ENCODE assay signal across 11 cellular contexts in the genomic region with DNA sequence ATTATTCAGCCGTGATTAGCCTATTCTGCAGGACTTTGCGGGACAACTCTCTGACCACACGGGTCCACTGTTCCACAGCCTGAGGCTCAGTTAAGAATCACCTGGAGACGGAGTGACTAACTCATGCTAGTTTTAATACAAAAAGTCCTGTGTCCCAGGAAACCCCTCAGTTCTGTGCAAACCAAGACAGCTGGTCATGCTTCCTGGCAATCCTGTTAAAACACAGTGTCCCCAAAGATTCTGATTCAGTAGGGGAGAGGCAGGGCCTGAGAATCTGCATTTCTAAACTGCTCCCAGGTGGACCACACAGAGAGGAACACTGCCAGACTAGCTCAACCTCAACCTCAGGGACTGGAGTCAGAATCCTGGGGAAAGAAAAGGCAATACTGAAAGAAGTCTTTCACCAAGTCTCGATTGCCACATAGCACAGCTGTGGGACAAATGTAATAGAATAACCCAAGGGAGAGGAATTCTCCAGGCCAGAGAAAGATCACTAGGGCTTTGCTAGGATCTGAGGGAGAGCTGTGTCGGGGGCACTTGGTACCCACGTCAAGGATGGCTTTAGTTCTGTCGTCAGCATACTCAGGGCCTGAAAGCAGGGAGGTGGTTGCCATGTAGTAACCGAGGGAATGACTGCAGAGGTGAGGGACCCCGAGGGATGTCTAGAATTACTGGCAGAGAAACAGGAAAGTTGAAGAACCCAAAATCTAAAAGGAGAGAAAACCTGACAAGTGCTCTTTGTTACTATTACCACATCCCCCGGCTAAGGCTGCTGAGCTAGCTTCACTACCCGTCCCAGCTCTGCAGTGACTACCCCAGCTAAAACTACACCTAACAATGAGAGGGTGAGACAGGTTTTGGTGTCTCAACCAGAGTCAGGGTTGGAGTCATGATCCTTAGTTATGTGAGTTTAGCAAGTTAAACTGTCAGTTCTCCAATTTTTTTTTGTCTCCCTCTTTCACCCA. TPM values are rescaled to one million over a fixed set of nuclear protein-coding genes. Genes with fewer than 3 reads are reported as not detected.
A peak's percentile ranks its signal among the peaks of the same experiment; 100 is the strongest.
DNase-seq lines count a peak whose midpoint lies in the region; ATAC-seq, FAIRE-seq and TF ChIP-seq lines count a peak whose summit lies in the region.
"Had no signal": no experiment of that assay in that cellular context is flagged by ENCODE, and none has a peak within 500 bp of the region (broad histone marks: within the 10 kb centered on the region; RNA-seq: fewer than 3 reads in every experiment).

No MANE protein-coding gene starts in this region.

- H3K27me3 ChIP-seq in osteoblast (ENCODE audit: insufficient read depth, low read length), result no peaks in the 10 kb centered on the region

- H3K9me3 ChIP-seq in osteoblast (ENCODE audit: low read depth, low read length), result no peaks in the 10 kb centered on the region

- no peaks in the 10 kb centered on the region for H3K79me2 ChIP-seq in osteoblast (ENCODE audit: insufficient read depth, low read length)

- peak overlapping the region; percentile 62 for H3K4me2 ChIP-seq in osteoblast (ENCODE audit: insufficient read depth, low read length)

- no peaks in the 10 kb centered on the region for H3K27me3 Mint-ChIP-seq in activated CD4-positive, alpha-beta T cell treated with anti-CD3 and anti-CD28 coated beads for 36 hours
- H3K27me3 Mint-ChIP-seq: effector memory CD8-positive, alpha-beta T cell had no signal

- CTCF ChIA-PET in activated CD4-positive, alpha-beta T cell treated with anti-CD3 and anti-CD28 coated beads for 36 hours (lab: Charles Lee), result no interaction called here

- peaks cover 6% of the 10 kb centered on the region for H3K4me1 ChIP-seq in osteoblast (ENCODE audit: insufficient read depth, low read length)

- no peaks in the 10 kb centered on the region for H3K36me3 Mint-ChIP-seq in activated CD4-positive, alpha-beta T cell treated with anti-CD3 and anti-CD28 coated beads for 36 hours (ENCODE audit: low read depth)

- DNase-seq in EH (ENCODE audit: low read depth) (peak; percentile 39), RCC 7860 (ENCODE audit: low spot score) (peak; percentile 82), fibroblast of gingiva (ENCODE audit: low read depth) (peak; percentile 82), osteoblast (ENCODE audit: insufficient read length, low spot score, missing footprints) (no peak), NCI-H1436 treated with DMSO at 0.1 percent for 48 hours (lab: John Stamatoyannopoulos, UW) (no peak), D341Med (ENCODE audit: low spot score) (no peak)
- no peak for DNase-seq in activated CD4-positive, alpha-beta T cell treated with anti-CD3 and anti-CD28 coated beads for 36 hours
- DNase-seq: activated CD4-positive, alpha-beta T cell treated with anti-CD3 and anti-CD28 coated beads, Interleukin-2, amount 50 U/mL, for 4 hours; effector memory CD8-positive, alpha-beta T cell; NCI-H1048 had no signal

- no peaks in the 10 kb centered on the region for H4K20me1 ChIP-seq in osteoblast (ENCODE audit: insufficient read depth, low read length)

- POLR2A ChIA-PET in activated CD4-positive, alpha-beta T cell treated with anti-CD3 and anti-CD28 coated beads for 36 hours (lab: Charles Lee), result no interaction called here

- no peak for ATAC-seq in activated CD4-positive, alpha-beta T cell treated with anti-CD3 and anti-CD28 coated beads for 36 hours
- no peak for ATAC-seq in HG02610 (IDR thresholded peaks at IDR 0.05; ENCODE audit: unreplicated experiment)
- ATAC-seq: effector memory CD8-positive, alpha-beta T cell had no signal

- no peak overlapping the region for H3K4me3 Mint-ChIP-seq in activated CD4-positive, alpha-beta T cell treated with anti-CD3 and anti-CD28 coated beads for 36 hours
- H3K4me3 Mint-ChIP-seq: effector memory CD8-positive, alpha-beta T cell had no signal

- intact Hi-C loops in activated CD4-positive, alpha-beta T cell treated with anti-CD3 and anti-CD28 coated beads for 36 hours (cut with DNase I, micrococcal nuclease), result no loop called here

- FAIRE-seq in RCC 7860 (lab: Jason Lieb, UNC), result peak; percentile 71

- H3K27ac ChIP-seq in osteoblast (ENCODE audit: low read depth, low read length), result no peak overlapping the region

- TF ChIP-seq CTCF in osteoblast (IDR thresholded peaks at IDR 0.05; ENCODE audit: extremely low read depth, low read depth, low read length), result peak; percentile 31

- H3K4me1 Mint-ChIP-seq in activated CD4-positive, alpha-beta T cell treated with anti-CD3 and anti-CD28 coated beads for 36 hours, result peaks cover 25% of the 10 kb centered on the region

- no peak overlapping the region for H3K27ac Mint-ChIP-seq in activated CD4-positive, alpha-beta T cell treated with anti-CD3 and anti-CD28 coated beads for 36 hours
- H3K27ac Mint-ChIP-seq: effector memory CD8-positive, alpha-beta T cell had no signal

- H3K9me3 Mint-ChIP-seq in activated CD4-positive, alpha-beta T cell treated with anti-CD3 and anti-CD28 coated beads for 36 hours (ENCODE audit: low read depth), result no peaks in the 10 kb centered on the region
- H3K9me3 Mint-ChIP-seq: effector memory CD8-positive, alpha-beta T cell had no signal

- H2AFZ ChIP-seq in osteoblast (ENCODE audit: low read length), result peak overlapping the region; percentile 23

- H3K36me3 ChIP-seq in osteoblast (ENCODE audit: insufficient read depth, low read length), result no peaks in the 10 kb centered on the region

- H3K4me3 ChIP-seq in osteoblast (ENCODE audit: insufficient read depth, low read length), result peak overlapping the region; percentile 10

RNA-seq across cellular contexts. Expression of gene SUSD1, which starts 8.6 kb away (rescaled TPM):
- total RNA-seq in osteoblast, result 13.3 and 14.5 TPM in 2 replicates
- 1 to 10 TPM; 2.5 TPM for total RNA-seq in activated CD4-positive, alpha-beta T cell treated with anti-CD3 and anti-CD28 coated beads for 36 hours

Comparison
In these comparisons a context has a peak if more than half of its experiments do, and no peak if none do; other contexts are left out.
1. DNase-seq: peak in EH (single experiment), RCC 7860 (single experiment) and fibroblast of gingiva (single experiment); none in osteoblast (single experiment), activated CD4-positive, alpha-beta T cell treated with anti-CD3 and anti-CD28 coated beads for 36 hours (single experiment), NCI-H1436 treated with DMSO at 0.1 percent for 48 hours (single experiment) and D341Med (single experiment).